22 cellular contexts compared by ENCODE assay signal in the genomic region with DNA sequence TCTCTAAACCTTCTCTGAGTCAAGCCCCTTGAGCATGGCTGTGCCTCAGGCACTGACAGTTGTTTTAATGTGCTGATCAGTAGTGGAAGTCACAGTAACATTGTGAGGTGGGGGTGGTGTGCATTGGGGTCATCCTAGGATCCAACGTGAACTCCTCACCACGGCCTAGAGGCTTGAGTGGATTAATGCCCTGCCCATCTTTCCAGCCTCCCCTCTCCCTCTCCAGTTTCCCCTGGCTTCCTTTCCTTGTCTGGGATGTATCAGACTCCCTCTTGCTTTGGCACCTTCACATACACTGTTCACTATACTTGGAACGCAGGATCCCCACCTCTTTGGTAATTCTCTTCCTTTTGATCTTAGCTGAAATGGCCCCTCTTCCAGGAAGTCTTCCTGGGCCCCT.
"Had no signal": no experiment of that assay in that cellular context is flagged by ENCODE, and none has a peak within 500 bp of the region (broad histone marks: within the 10 kb centered on the region; RNA-seq: fewer than 3 reads in every experiment).

No MANE protein-coding gene starts in this region.

- H3K4me2 ChIP-seq: smooth muscle cell had no signal

- H3K4me1 ChIP-seq: foreskin keratinocyte, gastroesophageal sphincter, lower lobe of right lung, pancreas, stomach, vagina had no signal

- H3K4me3 Mint-ChIP-seq: naive thymus-derived CD8-positive, alpha-beta T cell; nephron progenitor cell; stimulated activated effector memory CD8-positive, alpha-beta T cell treated with anti-CD3 and anti-CD28 coated beads, Interleukin-12 subunit alpha, Interleukin-12 subunit beta, amount 100 ng/mL, for 72 hours had no signal

- H3K4me3 ChIP-seq: gastroesophageal sphincter, lower lobe of right lung, pancreas, smooth muscle cell, stomach, thyroid gland, vagina had no signal

- DNase-seq: effector CD4-positive, alpha-beta T cell; foreskin keratinocyte; left ventricle myocardium superior; lower lobe of right lung; naive thymus-derived CD8-positive, alpha-beta T cell; pancreas; stimulated activated CD4-positive, alpha-beta T cell treated with anti-CD3 and anti-CD28 coated beads, Interleukin-12 subunit alpha, Interleukin-12 subunit beta, amount 100 ng/mL, for 4 hours; stimulated activated CD4-positive, alpha-beta T cell treated with anti-CD3 and anti-CD28 coated beads, Interleukin-1b, Interleukin-23, amount 100 ng/mL, for 48 hours; stimulated activated CD4-positive, alpha-beta T cell treated with anti-CD3 and anti-CD28 coated beads, Interleukin-4, amount 100 ng/mL, for 1 hour; stimulated activated naive CD4-positive, alpha-beta T cell treated with Interleukin-2 at 50 U/mL for 16 hours; stomach had no signal

- H3K36me3 ChIP-seq: gastroesophageal sphincter, lower lobe of right lung, pancreas, stomach, thyroid gland, vagina had no signal

- FAIRE-seq: colon, keratinocyte, pancreas had no signal

- H3K4me1 Mint-ChIP-seq: naive thymus-derived CD8-positive, alpha-beta T cell; stimulated activated effector memory CD8-positive, alpha-beta T cell treated with anti-CD3 and anti-CD28 coated beads, Interleukin-12 subunit alpha, Interleukin-12 subunit beta, amount 100 ng/mL, for 72 hours had no signal

- H3K27me3 ChIP-seq: foreskin keratinocyte, gastroesophageal sphincter, pancreas, thyroid gland, vagina had no signal

- ATAC-seq: esophagus mucosa; gastroesophageal sphincter; left ventricle myocardium superior; lower lobe of right lung; naive thymus-derived CD8-positive, alpha-beta T cell; sciatic nerve; stimulated activated effector memory CD8-positive, alpha-beta T cell treated with anti-CD3 and anti-CD28 coated beads, Interleukin-12 subunit alpha, Interleukin-12 subunit beta, amount 100 ng/mL, for 72 hours had no signal

- H3K9me3 ChIP-seq: gastroesophageal sphincter, lower lobe of right lung, pancreas, thyroid gland, vagina had no signal

- H3K27ac Mint-ChIP-seq: naive thymus-derived CD8-positive, alpha-beta T cell had no signal

- H3K9me3 Mint-ChIP-seq: stimulated activated effector memory CD8-positive, alpha-beta T cell treated with anti-CD3 and anti-CD28 coated beads, Interleukin-12 subunit alpha, Interleukin-12 subunit beta, amount 100 ng/mL, for 72 hours had no signal

- H3K36me3 Mint-ChIP-seq: stimulated activated effector memory CD8-positive, alpha-beta T cell treated with anti-CD3 and anti-CD28 coated beads, Interleukin-12 subunit alpha, Interleukin-12 subunit beta, amount 100 ng/mL, for 72 hours had no signal

- H3K27ac ChIP-seq: epithelial cell of prostate, foreskin keratinocyte, gastroesophageal sphincter, lower lobe of right lung, pancreas, stomach, vagina had no signal
